ENCODE assay signal across 21 cellular contexts in the genomic region with DNA sequence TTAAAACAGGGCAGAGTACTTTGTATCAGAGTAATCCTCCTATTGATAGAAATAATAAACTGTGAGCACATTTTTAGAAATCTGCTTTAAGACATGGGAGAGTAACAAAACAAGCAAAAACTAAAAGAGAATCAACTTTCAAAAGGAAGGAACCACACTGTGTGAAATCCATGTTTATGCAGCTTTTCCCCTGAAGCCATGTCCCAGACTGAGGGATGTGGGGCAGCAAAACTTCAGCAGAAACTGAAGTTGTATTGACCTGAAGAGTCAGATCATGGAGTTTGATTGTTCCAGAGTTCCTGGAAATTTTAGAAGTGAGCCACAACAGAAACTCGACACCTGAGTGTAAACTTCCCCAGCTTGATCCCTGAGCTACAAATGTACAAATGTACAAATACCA. TPM values are rescaled to one million over a fixed set of nuclear protein-coding genes. Genes with fewer than 3 reads are reported as not detected.
DNase-seq lines count a peak whose midpoint lies in the region; ATAC-seq, FAIRE-seq and TF ChIP-seq lines count a peak whose summit lies in the region.
"Had no signal": no experiment of that assay in that cellular context is flagged by ENCODE, and none has a peak within 500 bp of the region (broad histone marks: within the 10 kb centered on the region; RNA-seq: fewer than 3 reads in every experiment).

No MANE protein-coding gene starts in this region.

- peak overlapping the region; percentile 58 for H3K27ac Mint-ChIP-seq in osteocyte (ENCODE audit: unreplicated experiment)
- H3K27ac Mint-ChIP-seq in stimulated activated naive CD8-positive, alpha-beta T cell treated with anti-CD3 and anti-CD28 coated beads, Interleukin-15, amount 100 ng/mL, for 72 hours = peak overlapping the region in 1 of 2 donors; percentile 21
- H3K27ac Mint-ChIP-seq: HFFc6 had no signal

- intact Hi-C loops in kidney (cut with DNase I) = no loop called here

- DNase-seq in DMS53 treated with DMSO at 0.1 percent for 48 hours (lab: John Stamatoyannopoulos, UW; ENCODE audit: unreplicated experiment) = peak; percentile 7
- peak; percentile 23 for DNase-seq in M059J (ENCODE audit: low read depth)
- peak; percentile 34 for DNase-seq in choroid plexus epithelial cell (ENCODE audit: low read depth)
- DNase-seq in osteocyte (ENCODE audit: extremely low spot score, unreplicated experiment) = no peak
- no peak for DNase-seq in kidney
- no peak for DNase-seq in stimulated activated naive CD8-positive, alpha-beta T cell treated with anti-CD3 and anti-CD28 coated beads, Interleukin-15, amount 100 ng/mL, for 72 hours
- no peak for DNase-seq in NCI-H345 (lab: John Stamatoyannopoulos, UW)
- DNase-seq: EL, GF-D8, H7, HFFc6, KG1, MV-4-11, NCI-H1105 treated with DMSO at 0.1 percent for 48 hours, NCI-H2029 treated with DMSO at 0.1 percent for 48 hours had no signal

- no peak for ATAC-seq in GM18907 (IDR thresholded peaks at IDR 0.05; ENCODE audit: unreplicated experiment)
- no peak for ATAC-seq in stimulated activated naive CD8-positive, alpha-beta T cell treated with anti-CD3 and anti-CD28 coated beads, Interleukin-15, amount 100 ng/mL, for 72 hours
- ATAC-seq: HepG2, Right ventricle myocardium inferior had no signal

- no peaks in the 10 kb centered on the region for H3K36me3 ChIP-seq in kidney (ENCODE audit: control insufficient read depth in 1 of 2, insufficient read depth in 2 of 2, low read length in 2 of 2)

- peaks cover 0 to 4% of the 10 kb centered on the region in 2 donors for H3K4me1 ChIP-seq in kidney (ENCODE audit: control insufficient read depth in 1 of 2, insufficient read depth in 1 of 2, low read depth in 1 of 2, low read length in 2 of 2)

- FAIRE-seq in kidney (lab: Jason Lieb, UNC) = no peak
- FAIRE-seq: GM19239, HepG2 had no signal

- no peaks in the 10 kb centered on the region for H3K9me3 ChIP-seq in kidney (ENCODE audit: control insufficient read depth in 1 of 2, low read length in 2 of 2)

- no peak overlapping the region for H3K27ac ChIP-seq in kidney (ENCODE audit: low read depth in 2 of 2, low read length in 2 of 2)
- H3K27ac ChIP-seq: C4-2B, HL-60 had no signal

- H3K9ac ChIP-seq in kidney (ENCODE audit: low read length in 2 of 2) = no peak overlapping the region

- H3K4me3 ChIP-seq in choroid plexus epithelial cell (ENCODE audit: low read depth, low read length) (no peak overlapping the region), kidney (ENCODE audit: low read length in 2 of 2) (no peak overlapping the region)

- H3K9me3 Mint-ChIP-seq in osteocyte (ENCODE audit: unreplicated experiment) = no peaks in the 10 kb centered on the region
- H3K9me3 Mint-ChIP-seq in stimulated activated naive CD8-positive, alpha-beta T cell treated with anti-CD3 and anti-CD28 coated beads, Interleukin-15, amount 100 ng/mL, for 72 hours = no peaks in the 10 kb centered on the region
- H3K9me3 Mint-ChIP-seq: HFFc6 had no signal

- peaks cover 8% of the 10 kb centered on the region for H3K4me1 Mint-ChIP-seq in osteocyte (ENCODE audit: unreplicated experiment)
- no peaks in the 10 kb centered on the region for H3K4me1 Mint-ChIP-seq in stimulated activated naive CD8-positive, alpha-beta T cell treated with anti-CD3 and anti-CD28 coated beads, Interleukin-15, amount 100 ng/mL, for 72 hours

- TF ChIP-seq CTCF in choroid plexus epithelial cell (conservative IDR thresholded peaks at IDR 0.05; ENCODE audit: low read depth, low read length) = no peak
- TF ChIP-seq CTCF in osteocyte (IDR thresholded peaks at IDR 0.05) = no peak
- TF ChIP-seq CTCF in kidney (IDR thresholded peaks at IDR 0.05; ENCODE audit: borderline replicate concordance, extremely low read depth, insufficient read depth) = no peak

- H3K4me3 Mint-ChIP-seq in osteocyte (ENCODE audit: unreplicated experiment) = no peak overlapping the region
- no peak overlapping the region for H3K4me3 Mint-ChIP-seq in stimulated activated naive CD8-positive, alpha-beta T cell treated with anti-CD3 and anti-CD28 coated beads, Interleukin-15, amount 100 ng/mL, for 72 hours
- H3K4me3 Mint-ChIP-seq: HFFc6 had no signal

- peaks cover 56% of the 10 kb centered on the region for H3K27me3 Mint-ChIP-seq in osteocyte (ENCODE audit: unreplicated experiment)
- H3K27me3 Mint-ChIP-seq in stimulated activated naive CD8-positive, alpha-beta T cell treated with anti-CD3 and anti-CD28 coated beads, Interleukin-15, amount 100 ng/mL, for 72 hours = peaks cover 9% of the 10 kb centered on the region

- H3K36me3 Mint-ChIP-seq in osteocyte (ENCODE audit: unreplicated experiment) = no peaks in the 10 kb centered on the region

RNA-seq across cellular contexts. Expression of a gene that starts 53.2 kb away (rescaled TPM):
- 44.7 and 49.6 TPM in 2 replicates for total RNA-seq in M059J (2014; rRNA removed; shearing (Covaris generic))
- total RNA-seq in osteocyte (14.7 and 15.4 TPM in 2 replicates), kidney (21.0 TPM)
- 39.8 TPM for polyA plus RNA-seq in kidney (ENCODE audit: insufficient read depth, low read depth, low replicate concordance)

Comparison
In these comparisons a context has a peak if more than half of its experiments do, and no peak if none do; other contexts are left out.
1. DNase-seq: peak in DMS53 treated with DMSO at 0.1 percent for 48 hours (single experiment), M059J (single experiment) and choroid plexus epithelial cell (single experiment); none in osteocyte (single experiment), kidney (single experiment), stimulated activated naive CD8-positive, alpha-beta T cell treated with anti-CD3 and anti-CD28 coated beads, Interleukin-15, amount 100 ng/mL, for 72 hours (0 of 2) and NCI-H345 (single experiment).